22 cellular contexts compared by ENCODE assay signal in genomic region chr2:100747996-100748615, GRCh38.
DNase-seq lines count a peak whose midpoint lies in the region; ATAC-seq, FAIRE-seq and TF ChIP-seq lines count a peak whose summit lies in the region.
"Had no signal": no experiment of that assay in that cellular context is flagged by ENCODE, and none has a peak within 500 bp of the region (broad histone marks: within the 10 kb centered on the region; RNA-seq: fewer than 3 reads in every experiment).

No MANE protein-coding gene starts in this region.

- no peak overlapping the region for H4K91ac ChIP-seq in H1 (replicated peaks; ENCODE audit: insufficient read length, low read length)

- no TSS peak for BruUV-seq in HepG2 (replicated peaks; lab: Mats Ljungman, UMichigan)

- H3K4me2 ChIP-seq in H1 (ENCODE audit: insufficient read depth in 1 of 2, low read depth in 2 of 2, low read length in 2 of 2), result no peak overlapping the region
- H3K4me2 ChIP-seq in HepG2 (ENCODE audit: low read depth, low read length), result no peak overlapping the region

- TF ChIP-seq EP300 in H1 (IDR thresholded peaks at IDR 0.05; ENCODE audit: borderline replicate concordance in 1 of 2, low read depth in 2 of 2, low read length in 2 of 2), result no peak
- TF ChIP-seq EP300 in HepG2 (IDR thresholded peaks at IDR 0.05; ENCODE audit: low read depth in 2 of 2, low read length in 2 of 2), result no peak
- TF ChIP-seq EP300 in HepG2 (CRISPR knock-in tag; IDR thresholded peaks at IDR 0.05; ENCODE audit: borderline replicate concordance), result no peak

- H3K9me3 ChIP-seq in H1 (ENCODE audit: insufficient read depth in 2 of 2, low read depth in 1 of 2, low read length in 1 of 2) (no peaks in the 10 kb centered on the region), tibial artery (no peaks in the 10 kb centered on the region), HepG2 (ENCODE audit: low read length) (no peaks in the 10 kb centered on the region)
- H3K9me3 ChIP-seq: HAP-1 had no signal

- no peak overlapping the region for H2BK20ac ChIP-seq in H1 (ENCODE audit: low read length)

- H2BK120ac ChIP-seq in H1 (replicated peaks; ENCODE audit: low read depth, low read length), result no peak overlapping the region

- WGBS in H1 (ENCODE audit: extremely low coverage in 1 of 2, insufficient coverage in 1 of 2, insufficient read length in 1 of 2, insufficient replicate concordance in 2 of 2, low coverage in 1 of 2, low lambda C conversion rate in 2 of 2, missing lambda C conversion rate in 1 of 2), 2 experiments, result 87% methylated on average over 5 of the region's 5 CpGs; no CpG with 5 or more reads in 1 of the 2 experiments
- WGBS in HepG2 (ENCODE audit: low lambda C conversion rate), result 54% methylated on average over 5 of the region's 5 CpGs

- in situ Hi-C loops in HepG2 (cut with HindIII; ENCODE audit: extremely low pct_ligation_motif_present, low pct_unique_long_range_greater_than_20kb), result no loop called here

- peak overlapping the region; percentile 64; the same call in 1 of the 2 replicates for H4K8ac ChIP-seq in H1 (ENCODE audit: extremely low read depth, insufficient read depth, low read length)

- no peaks in the 10 kb centered on the region for H3K36me3 Mint-ChIP-seq in activated CD8-positive, alpha-beta T cell treated with anti-CD3 and anti-CD28 coated beads, Interleukin-2, amount 10 ng/mL, durations not matched to agents 7 days and 5 days (ENCODE audit: low read depth)
- H3K36me3 Mint-ChIP-seq in activated CD8-positive, alpha-beta T cell treated with anti-CD3 and anti-CD28 coated beads for 36 hours (ENCODE audit: low read depth), result no peaks in the 10 kb centered on the region

- H3K27me3 Mint-ChIP-seq in activated CD8-positive, alpha-beta T cell treated with anti-CD3 and anti-CD28 coated beads, Interleukin-2, amount 10 ng/mL, durations not matched to agents 7 days and 5 days (ENCODE audit: low read depth), result peaks cover 17% of the 10 kb centered on the region
- peaks cover 7% of the 10 kb centered on the region for H3K27me3 Mint-ChIP-seq in activated CD8-positive, alpha-beta T cell treated with anti-CD3 and anti-CD28 coated beads for 36 hours

- no peak overlapping the region for H2AFZ ChIP-seq in H1 (ENCODE audit: low read length)
- no peak overlapping the region for H2AFZ ChIP-seq in HepG2 (ENCODE audit: low read length)

- H3K4me3 Mint-ChIP-seq in activated CD8-positive, alpha-beta T cell treated with anti-CD3 and anti-CD28 coated beads, Interleukin-2, amount 10 ng/mL, durations not matched to agents 7 days and 5 days, result no peak overlapping the region
- H3K4me3 Mint-ChIP-seq in activated CD8-positive, alpha-beta T cell treated with anti-CD3 and anti-CD28 coated beads for 36 hours, result no peak overlapping the region

- FAIRE-seq in H1 (lab: Jason Lieb, UNC), result no peak
- no peak for FAIRE-seq in HepG2 (lab: Jason Lieb, UNC)
- FAIRE-seq: GM12878, GM19239 had no signal

- POLR2A ChIA-PET in activated CD8-positive, alpha-beta T cell treated with anti-CD3 and anti-CD28 coated beads, Interleukin-2, amount 10 ng/mL, durations not matched to agents 7 days and 5 days (lab: Charles Lee), result no interaction called here
- POLR2A ChIA-PET in activated CD8-positive, alpha-beta T cell treated with anti-CD3 and anti-CD28 coated beads for 36 hours (lab: Charles Lee), result no interaction called here
- POLR2A ChIA-PET in H1 (lab: Charles Lee; ENCODE audit: partially characterized antibody) (no interaction called here), HepG2 (lab: Yijun Ruan, JAX) (interaction anchor here (1.1 kb wide), 1 partner anchor 19 kb away, joined by 3 read pairs; no protein-coding TSS in a partner anchor)

- no peak for TF ChIP-seq RAD21 in H1 (IDR thresholded peaks at IDR 0.05 in 1 of 2, conservative IDR thresholded peaks at IDR 0.05 in 1 of 2; ENCODE audit: low read depth in 2 of 2, low read length in 2 of 2)
- no peak for TF ChIP-seq RAD21 in HepG2 (CRISPR knock-in tag; IDR thresholded peaks at IDR 0.05)

- H3K27ac Mint-ChIP-seq in activated CD8-positive, alpha-beta T cell treated with anti-CD3 and anti-CD28 coated beads, Interleukin-2, amount 10 ng/mL, durations not matched to agents 7 days and 5 days, result no peak overlapping the region
- no peak overlapping the region for H3K27ac Mint-ChIP-seq in activated CD8-positive, alpha-beta T cell treated with anti-CD3 and anti-CD28 coated beads for 36 hours

- H2BK12ac ChIP-seq in H1 (ENCODE audit: low read depth, low read length), result no peak overlapping the region

- H3K4me3 ChIP-seq in H1 (ENCODE audit: extremely low read depth in 1 of 4, insufficient read depth in 2 of 4, low read depth in 3 of 4, low read length in 4 of 4) (no peak overlapping the region), tibial artery (no peak overlapping the region), HepG2 (replicated peaks in 1 of 3; ENCODE audit: insufficient read depth in 1 of 3, low read depth in 2 of 3, low read length in 3 of 3) (no peak overlapping the region)
- H3K4me3 ChIP-seq: GM12878, HAP-1, MG63, SJSA1 had no signal

- no peak overlapping the region for H2BK5ac ChIP-seq in H1 (ENCODE audit: low read depth, low read length)

- no peak overlapping the region for H3K14ac ChIP-seq in H1 (ENCODE audit: insufficient read length)

- TF ChIP-seq CTCF in activated CD8-positive, alpha-beta T cell treated with anti-CD3 and anti-CD28 coated beads for 36 hours (IDR thresholded peaks at IDR 0.05), result no peak
- no peak for TF ChIP-seq CTCF in H1 (IDR thresholded peaks at IDR 0.05; ENCODE audit: control extremely low read depth in 1 of 3, insufficient read depth in 1 of 3, low read depth in 1 of 3, low read length in 3 of 3)
- no peak for TF ChIP-seq CTCF in tibial artery (IDR thresholded peaks at IDR 0.05)
- no peak for TF ChIP-seq CTCF in HepG2 (CRISPR knock-in tag; IDR thresholded peaks at IDR 0.05)

- no peak overlapping the region for H3K23ac ChIP-seq in H1 (ENCODE audit: insufficient read length)

- ATAC-seq in activated CD8-positive, alpha-beta T cell treated with anti-CD3 and anti-CD28 coated beads, Interleukin-2, amount 10 ng/mL, durations not matched to agents 7 days and 5 days, result peak; percentile 49
- ATAC-seq in activated CD8-positive, alpha-beta T cell treated with anti-CD3 and anti-CD28 coated beads for 36 hours, result no peak
- ATAC-seq in HepG2, result no peak
- ATAC-seq: GM12878, Panc1 had no signal

- H3K36me3 ChIP-seq in H1 (ENCODE audit: control insufficient read depth in 2 of 4, insufficient read depth in 4 of 4, low read length in 3 of 4) (no peaks in the 10 kb centered on the region), tibial artery (no peaks in the 10 kb centered on the region), HepG2 (replicated peaks in 1 of 2; ENCODE audit: control insufficient read depth in 1 of 2, insufficient read depth in 2 of 2, low read length in 2 of 2) (no peaks in the 10 kb centered on the region)
- H3K36me3 ChIP-seq: HAP-1, MG63, SJSA1 had no signal

- no peak overlapping the region for H3K18ac ChIP-seq in H1 (ENCODE audit: extremely low read depth, low read length)

- H4K20me1 ChIP-seq in H1 (replicated peaks in 1 of 2; ENCODE audit: control insufficient read depth in 1 of 2, insufficient read depth in 2 of 2, low read length in 2 of 2), result no peaks in the 10 kb centered on the region
- no peaks in the 10 kb centered on the region for H4K20me1 ChIP-seq in HepG2 (ENCODE audit: insufficient read depth, low read length)

- CTCF ChIA-PET in activated CD8-positive, alpha-beta T cell treated with anti-CD3 and anti-CD28 coated beads, Interleukin-2, amount 10 ng/mL, durations not matched to agents 7 days and 5 days (lab: Charles Lee), result interaction anchor here (0.7 to 1.3 kb wide), 2 partner anchors 18 to 138 kb away, joined by 3 to 4 read pairs; no protein-coding TSS in a partner anchor
- CTCF ChIA-PET in activated CD8-positive, alpha-beta T cell treated with anti-CD3 and anti-CD28 coated beads for 36 hours (lab: Charles Lee), result no interaction called here
- CTCF ChIA-PET in H1 (lab: Charles Lee; ENCODE audit: partially characterized antibody), result interaction anchor here (1.6 kb wide), 1 partner anchor 18 kb away, joined by 3 read pairs; no protein-coding TSS in a partner anchor
- CTCF ChIA-PET in HepG2 (lab: Yijun Ruan, JAX; ENCODE audit: low intra/inter-chr PET ratio, low total read pairs), result no interaction called here

- H3K4me1 ChIP-seq in H1 (replicated peaks in 1 of 4; ENCODE audit: control insufficient read depth in 3 of 4, insufficient read depth in 4 of 4, low read length in 3 of 4) (no peaks in the 10 kb centered on the region), tibial artery (peaks cover 0 to 16% (median 13%) of the 10 kb centered on the region in 4 donors), HepG2 (ENCODE audit: insufficient read depth, low read length) (peaks cover 45% of the 10 kb centered on the region)
- H3K4me1 ChIP-seq: HAP-1 had no signal

- no peak overlapping the region for H3K27ac ChIP-seq in H1 (ENCODE audit: low read depth, low read length)
- no peak overlapping the region for H3K27ac ChIP-seq in tibial artery
- no peak overlapping the region for H3K27ac ChIP-seq in HepG2 (ENCODE audit: extremely low read length, insufficient read depth, low read length)
- H3K27ac ChIP-seq: 22Rv1, SJSA1 had no signal

- H3K27me3 ChIP-seq in H1 (replicated peaks in 1 of 4; ENCODE audit: control insufficient read depth in 3 of 4, extremely low read depth in 1 of 4, insufficient read depth in 3 of 4, low read length in 3 of 4) (no peaks in the 10 kb centered on the region), tibial artery (no peaks in the 10 kb centered on the region), HepG2 (ENCODE audit: control insufficient read depth in 1 of 2, insufficient read depth in 2 of 2, low read length in 2 of 2) (peaks cover 0 to 16% of the 10 kb centered on the region in 2 experiments; a peak in 3 of 5 replicates)
- H3K27me3 ChIP-seq: MG63, SJSA1 had no signal

- TF ChIP-seq POLR2A in H1 (IDR thresholded peaks at IDR 0.05; ENCODE audit: control extremely low read depth in 1 of 2, low read depth in 2 of 2, low read length in 2 of 2) (no peak), HepG2 (IDR thresholded peaks at IDR 0.05; ENCODE audit: insufficient read depth in 1 of 2, low read depth in 2 of 2, low read length in 2 of 2) (no peak)

- H3K4me1 Mint-ChIP-seq in activated CD8-positive, alpha-beta T cell treated with anti-CD3 and anti-CD28 coated beads, Interleukin-2, amount 10 ng/mL, durations not matched to agents 7 days and 5 days (ENCODE audit: low read depth), result peaks cover 11% of the 10 kb centered on the region
- H3K4me1 Mint-ChIP-seq in activated CD8-positive, alpha-beta T cell treated with anti-CD3 and anti-CD28 coated beads for 36 hours (ENCODE audit: low read depth), result peaks cover 17% of the 10 kb centered on the region

- intact Hi-C loops in activated CD8-positive, alpha-beta T cell treated with anti-CD3 and anti-CD28 coated beads for 36 hours (cut with micrococcal nuclease), result no loop called here
- intact Hi-C loops in tibial artery (cut with DNase I; ENCODE audit: low total_unique reads) (no loop called here), HepG2 (cut with micrococcal nuclease; ENCODE audit: unreplicated experiment) (no loop called here)

- H3K56ac ChIP-seq in H1 (replicated peaks; ENCODE audit: insufficient read length, low read depth, low read length), result no peak overlapping the region

- H3K9me3 Mint-ChIP-seq in activated CD8-positive, alpha-beta T cell treated with anti-CD3 and anti-CD28 coated beads, Interleukin-2, amount 10 ng/mL, durations not matched to agents 7 days and 5 days (ENCODE audit: insufficient read depth), result no peaks in the 10 kb centered on the region
- no peaks in the 10 kb centered on the region for H3K9me3 Mint-ChIP-seq in activated CD8-positive, alpha-beta T cell treated with anti-CD3 and anti-CD28 coated beads for 36 hours

- no peaks in the 10 kb centered on the region for H3K79me2 ChIP-seq in H1 (ENCODE audit: control insufficient read depth in 1 of 2, insufficient read depth in 2 of 2, low read length in 2 of 2)
- H3K79me2 ChIP-seq in HepG2 (ENCODE audit: insufficient read depth, low read length), result no peaks in the 10 kb centered on the region

- H3K23me2 ChIP-seq in H1 (ENCODE audit: low read depth, low read length), result no peaks in the 10 kb centered on the region

- peak; percentile 28 for DNase-seq in activated CD8-positive, alpha-beta T cell treated with anti-CD3 and anti-CD28 coated beads, Interleukin-2, amount 10 ng/mL, durations not matched to agents 7 days and 5 days
- no peak for DNase-seq in activated CD8-positive, alpha-beta T cell treated with anti-CD3 and anti-CD28 coated beads for 36 hours
- DNase-seq in NCI-H226, result peak; percentile 32
- DNase-seq in H1 (ENCODE audit: low read depth in 1 of 2, low spot score in 2 of 2), result no peak
- DNase-seq in putamen (ENCODE audit: low spot score), result peak; percentile 57
- DNase-seq in tibial artery, result no peak
- no peak for DNase-seq in HepG2 (ENCODE audit: low spot score)
- DNase-seq in GM19240 (ENCODE audit: insufficient read length, low spot score), result no peak
- DNase-seq: COR-L47, GF-D8, Karpas-422, MG63, NCI-H1048, NCI-H1436, NCI-H1930, NCI-H526 had no signal

- H3K9ac ChIP-seq in H1 (replicated peaks in 1 of 4; ENCODE audit: extremely low read depth in 1 of 4, low read depth in 3 of 4, low read length in 3 of 4) (no peak overlapping the region), HepG2 (ENCODE audit: insufficient read depth, low read depth, low read length) (no peak overlapping the region)

- H2AK5ac ChIP-seq in H1 (ENCODE audit: low read depth, low read length), result no peak overlapping the region

- no peak overlapping the region for H2BK15ac ChIP-seq in H1 (ENCODE audit: low read length)

- no peak overlapping the region for H4K5ac ChIP-seq in H1 (ENCODE audit: insufficient read length, low read depth, low read length)

- H3K4ac ChIP-seq in H1 (replicated peaks; ENCODE audit: insufficient read length, low read depth, low read length), result no peak overlapping the region

- no peaks in the 10 kb centered on the region for H3K79me1 ChIP-seq in H1 (ENCODE audit: low read depth, low read length)

Comparison
In these comparisons a context has a peak if more than half of its experiments do, and no peak if none do; other contexts are left out.
1. DNase-seq: peak in activated CD8-positive, alpha-beta T cell treated with anti-CD3 and anti-CD28 coated beads, Interleukin-2, amount 10 ng/mL, durations not matched to agents 7 days and 5 days (single experiment), NCI-H226 (single experiment) and putamen (single experiment); none in activated CD8-positive, alpha-beta T cell treated with anti-CD3 and anti-CD28 coated beads for 36 hours (single experiment), H1 (0 of 2), tibial artery (0 of 2), HepG2 (single experiment) and GM19240 (single experiment).
2. CTCF ChIA-PET loops: an anchor here in activated CD8-positive, alpha-beta T cell treated with anti-CD3 and anti-CD28 coated beads, Interleukin-2, amount 10 ng/mL, durations not matched to agents 7 days and 5 days (0.7 to 1.3 kb wide) and H1 (1.6 kb wide); none called in activated CD8-positive, alpha-beta T cell treated with anti-CD3 and anti-CD28 coated beads for 36 hours and HepG2.